ENCODE assay signal across 1 cellular context in genomic region chr20:22385602-22386299, GRCh38.
TF ChIP-seq lines count a peak whose summit lies in the region.

No MANE protein-coding gene starts in this region.

TF ChIP-seq in GM23338, 12 proteins besides CTCF, POLR2A, EP300 and RAD21 (continued from another document):
- TF ChIP-seq, protein P1, sequence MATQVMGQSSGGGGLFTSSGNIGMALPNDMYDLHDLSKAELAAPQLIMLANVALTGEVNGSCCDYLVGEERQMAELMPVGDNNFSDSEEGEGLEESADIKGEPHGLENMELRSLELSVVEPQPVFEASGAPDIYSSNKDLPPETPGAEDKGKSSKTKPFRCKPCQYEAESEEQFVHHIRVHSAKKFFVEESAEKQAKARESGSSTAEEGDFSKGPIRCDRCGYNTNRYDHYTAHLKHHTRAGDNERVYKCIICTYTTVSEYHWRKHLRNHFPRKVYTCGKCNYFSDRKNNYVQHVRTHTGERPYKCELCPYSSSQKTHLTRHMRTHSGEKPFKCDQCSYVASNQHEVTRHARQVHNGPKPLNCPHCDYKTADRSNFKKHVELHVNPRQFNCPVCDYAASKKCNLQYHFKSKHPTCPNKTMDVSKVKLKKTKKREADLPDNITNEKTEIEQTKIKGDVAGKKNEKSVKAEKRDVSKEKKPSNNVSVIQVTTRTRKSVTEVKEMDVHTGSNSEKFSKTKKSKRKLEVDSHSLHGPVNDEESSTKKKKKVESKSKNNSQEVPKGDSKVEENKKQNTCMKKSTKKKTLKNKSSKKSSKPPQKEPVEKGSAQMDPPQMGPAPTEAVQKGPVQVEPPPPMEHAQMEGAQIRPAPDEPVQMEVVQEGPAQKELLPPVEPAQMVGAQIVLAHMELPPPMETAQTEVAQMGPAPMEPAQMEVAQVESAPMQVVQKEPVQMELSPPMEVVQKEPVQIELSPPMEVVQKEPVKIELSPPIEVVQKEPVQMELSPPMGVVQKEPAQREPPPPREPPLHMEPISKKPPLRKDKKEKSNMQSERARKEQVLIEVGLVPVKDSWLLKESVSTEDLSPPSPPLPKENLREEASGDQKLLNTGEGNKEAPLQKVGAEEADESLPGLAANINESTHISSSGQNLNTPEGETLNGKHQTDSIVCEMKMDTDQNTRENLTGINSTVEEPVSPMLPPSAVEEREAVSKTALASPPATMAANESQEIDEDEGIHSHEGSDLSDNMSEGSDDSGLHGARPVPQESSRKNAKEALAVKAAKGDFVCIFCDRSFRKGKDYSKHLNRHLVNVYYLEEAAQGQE (IDR thresholded peaks at IDR 0.05; ENCODE audit: unreplicated experiment), result no peak
- TF ChIP-seq JUNB (IDR thresholded peaks at IDR 0.05; ENCODE audit: unreplicated experiment), result no peak
- TF ChIP-seq ZNF114 (CRISPR knock-in tag; IDR thresholded peaks at IDR 0.05), result no peak
- TF ChIP-seq, protein P2, sequence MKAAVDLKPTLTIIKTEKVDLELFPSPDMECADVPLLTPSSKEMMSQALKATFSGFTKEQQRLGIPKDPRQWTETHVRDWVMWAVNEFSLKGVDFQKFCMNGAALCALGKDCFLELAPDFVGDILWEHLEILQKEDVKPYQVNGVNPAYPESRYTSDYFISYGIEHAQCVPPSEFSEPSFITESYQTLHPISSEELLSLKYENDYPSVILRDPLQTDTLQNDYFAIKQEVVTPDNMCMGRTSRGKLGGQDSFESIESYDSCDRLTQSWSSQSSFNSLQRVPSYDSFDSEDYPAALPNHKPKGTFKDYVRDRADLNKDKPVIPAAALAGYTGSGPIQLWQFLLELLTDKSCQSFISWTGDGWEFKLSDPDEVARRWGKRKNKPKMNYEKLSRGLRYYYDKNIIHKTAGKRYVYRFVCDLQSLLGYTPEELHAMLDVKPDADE (IDR thresholded peaks at IDR 0.05), result no peak
- TF ChIP-seq POLR2AphosphoS5 (IDR thresholded peaks at IDR 0.05; ENCODE audit: low read depth), result no peak
